Comparison of ENCODE assay signal across 12 cellular contexts in genomic region chr5:180815241-180816031, GRCh38. TPM values are rescaled to one million over a fixed set of nuclear protein-coding genes. Genes with fewer than 3 reads are reported as not detected.
DNase-seq lines count a peak whose midpoint lies in the region; ATAC-seq lines count a peak whose summit lies in the region.
"Had no signal": no experiment of that assay in that cellular context is flagged by ENCODE, and none has a peak within 500 bp of the region (broad histone marks: within the 10 kb centered on the region; RNA-seq: fewer than 3 reads in every experiment).

No MANE protein-coding gene starts in this region.

- H3K9me3 ChIP-seq in T-helper 17 cell (ENCODE audit: control insufficient read depth, low read length, poor library complexity, severe bottlenecking): no peaks in the 10 kb centered on the region
- no peaks in the 10 kb centered on the region for H3K9me3 ChIP-seq in subcutaneous abdominal adipose tissue (ENCODE audit: control insufficient read depth in 5 of 5, low read length in 5 of 5)
- H3K9me3 ChIP-seq in HAP-1: no peaks in the 10 kb centered on the region
- H3K9me3 ChIP-seq: pancreas had no signal

- H3K27ac ChIP-seq in subcutaneous abdominal adipose tissue (ENCODE audit: low read depth, low read length): peak overlapping the region; percentile 94

- H3K4me3 Mint-ChIP-seq in T-helper 17 cell: no peak overlapping the region
- H3K4me3 Mint-ChIP-seq: central memory CD8-positive, alpha-beta T cell had no signal

- H3K36me3 ChIP-seq in subcutaneous abdominal adipose tissue (ENCODE audit: control insufficient read depth in 5 of 5, insufficient read depth in 5 of 5, low read length in 5 of 5): no peaks in the 10 kb centered on the region
- H3K36me3 ChIP-seq in HAP-1 (replicated peaks): no peaks in the 10 kb centered on the region
- H3K36me3 ChIP-seq: pancreas had no signal

- no peaks in the 10 kb centered on the region for H3K36me3 Mint-ChIP-seq in T-helper 17 cell (ENCODE audit: low read depth)

- H3K27me3 Mint-ChIP-seq in T-helper 17 cell: no peaks in the 10 kb centered on the region

- H3K4me1 ChIP-seq in subcutaneous abdominal adipose tissue (ENCODE audit: control insufficient read depth in 5 of 5, insufficient read depth in 5 of 5, low read length in 5 of 5) (peaks cover 19 to 75% (median 53%) of the 10 kb centered on the region in 5 donors), HAP-1 (peaks cover 24% of the 10 kb centered on the region)

- in situ Hi-C loops in KBM-7 (cut with MboI; ENCODE audit: low pct_unique_long_range_greater_than_20kb, low sequenced_read_pairs): no loop called here
- in situ Hi-C loops in HAP-1 (cut with MboI; ENCODE audit: low sequenced_read_pairs): no loop called here

- H3K4me3 ChIP-seq in subcutaneous abdominal adipose tissue (ENCODE audit: low read depth in 1 of 5, low read length in 5 of 5) (peak overlapping the region; percentile 59 to 88 (median 75)), HAP-1 (no peak overlapping the region)

- DNase-seq in KBM-7 (peak; percentile 58), T-helper 17 cell (no peak), left lobe of liver (ENCODE audit: low spot score) (peak; percentile 45), HAP-1 (ENCODE audit: low spot score in 2 of 2) (no peak), iPS-NIHi7 (ENCODE audit: extremely low spot score) (no peak), retina (no peak)
- DNase-seq: GF-D8, NCI-H1048 had no signal

- H3K27me3 ChIP-seq in subcutaneous abdominal adipose tissue (ENCODE audit: control insufficient read depth in 5 of 5, insufficient read depth in 4 of 5, low read length in 5 of 5) (no peaks in the 10 kb centered on the region), HAP-1 (ENCODE audit: low read depth) (peaks cover 9% of the 10 kb centered on the region; the same call in 1 of the 2 replicates)
- H3K27me3 ChIP-seq: pancreas had no signal

- ATAC-seq in T-helper 17 cell (no peak), left lobe of liver (no peak)
- ATAC-seq: Panc1, pancreas had no signal

- peaks cover 40% of the 10 kb centered on the region for H3K4me1 Mint-ChIP-seq in T-helper 17 cell

- peak overlapping the region; percentile 94 for H3K27ac Mint-ChIP-seq in T-helper 17 cell

- H3K9ac ChIP-seq in subcutaneous abdominal adipose tissue (ENCODE audit: low read length in 5 of 5): peak overlapping the region; percentile 44 to 73 (median 64)

RNA-seq across cellular contexts. Expression of gene MGAT1, which starts 12.8 kb away (rescaled TPM):
- total RNA-seq in T-helper 17 cell (10 to 100 TPM; 77.1 to 80.8 TPM), left lobe of liver (115 TPM)

RNA-seq across cellular contexts. Expression of gene ZFP62, which starts 45.6 kb away (rescaled TPM):
- total RNA-seq in T-helper 17 cell (10 to 100 TPM; 18.9 to 23.5 TPM), left lobe of liver (7.3 TPM)

Comparison
In these comparisons a context has a peak if more than half of its experiments do, and no peak if none do; other contexts are left out.
1. DNase-seq: peak in KBM-7 (single experiment) and left lobe of liver (single experiment); none in T-helper 17 cell (0 of 3), HAP-1 (0 of 2), iPS-NIHi7 (single experiment) and retina (single experiment).